Comparison of ENCODE assay signal across 1 cellular context in genomic region chr7:50588937-50589336, GRCh38.
TF ChIP-seq lines count a peak whose summit lies in the region.

No MANE protein-coding gene starts in this region.

TF ChIP-seq in H1, 55 proteins besides CTCF, POLR2A, EP300 and RAD21 (continued from another document):
- TF ChIP-seq YY1 (IDR thresholded peaks at IDR 0.05; ENCODE audit: low read depth, low read length), result peak; percentile 21; the same call in 1 of the 2 replicates
TF ChIP-seq in H1: peak in this region for 1.
